ENCODE assay signal across 17 cellular contexts in the genomic region with DNA sequence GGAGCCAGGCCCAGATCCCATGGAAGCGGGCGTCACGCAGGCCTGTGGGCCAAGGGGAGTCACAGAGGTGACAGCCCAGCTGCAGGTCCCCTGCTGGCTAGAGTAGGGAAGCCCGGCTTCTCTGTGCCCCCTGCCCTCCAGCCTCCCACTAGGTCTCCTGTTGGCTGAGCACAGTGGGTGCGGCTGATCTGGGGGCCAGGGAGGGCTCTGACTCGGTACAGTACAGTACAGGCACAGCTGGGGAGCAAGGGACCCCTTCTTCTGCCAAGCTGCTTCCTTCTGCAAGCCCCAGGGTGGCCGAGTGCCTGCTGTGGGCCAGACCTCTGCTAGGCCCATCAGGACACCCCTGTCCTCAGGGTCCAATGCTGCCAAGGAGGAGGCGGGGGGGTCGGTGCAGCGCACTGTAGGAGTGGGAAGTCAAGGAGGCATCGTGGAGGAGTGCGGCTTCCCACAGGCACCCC. TPM values are rescaled to one million over a fixed set of nuclear protein-coding genes. Genes with fewer than 3 reads are reported as not detected.
DNase-seq lines count a peak whose midpoint lies in the region; ATAC-seq and TF ChIP-seq lines count a peak whose summit lies in the region.
"Had no signal": no experiment of that assay in that cellular context is flagged by ENCODE, and none has a peak within 500 bp of the region (broad histone marks: within the 10 kb centered on the region; RNA-seq: fewer than 3 reads in every experiment).

No MANE protein-coding gene starts in this region.

- in situ Hi-C loops in GM13976 (cut with MboI; ENCODE audit: low sequenced_read_pairs, unreplicated experiment), result no loop called here
- in situ Hi-C loops in astrocyte of the cerebellum (cut with HindIII; ENCODE audit: low sequenced_read_pairs), result no loop called here

- peak; percentile 18 for DNase-seq in BE2C
- DNase-seq in GM13976 (ENCODE audit: low spot score), result peak; percentile 35
- no peak for DNase-seq in astrocyte of the cerebellum (ENCODE audit: low read depth)
- peak; percentile 83 for DNase-seq in mesenteric fat pad (ENCODE audit: low spot score)
- no peak for DNase-seq in globus pallidus (ENCODE audit: low spot score)
- DNase-seq in T1000 (lab: John Stamatoyannopoulos, UW), result no peak
- DNase-seq: activated naive CD4-positive, alpha-beta T cell treated with anti-CD3 and anti-CD28 coated beads, Interleukin-2, amount 10 ng/mL, durations not matched to agents 7 days and 5 days; foreskin melanocyte; left cardiac atrium; NCI-H1417 treated with DMSO at 0.1 percent for 48 hours; NCI-H2171 treated with DMSO at 0.1 percent for 48 hours; PC-9 had no signal

- H3K4me3 ChIP-seq in BE2C (ENCODE audit: low read depth, low read length), result no peak overlapping the region
- no peak overlapping the region for H3K4me3 ChIP-seq in astrocyte of the cerebellum (ENCODE audit: low read depth, low read length)
- H3K4me3 ChIP-seq: neural progenitor cell, PC-9, SK-N-MC had no signal

- TF ChIP-seq CTCF in BE2C (IDR thresholded peaks at IDR 0.05; ENCODE audit: low read depth, low read length), result no peak
- no peak for TF ChIP-seq CTCF in GM13976 (IDR thresholded peaks at IDR 0.05; ENCODE audit: borderline replicate concordance, control extremely low read depth, extremely low read depth, insufficient read depth, missing control alignments)
- peak; percentile 4 for TF ChIP-seq CTCF in astrocyte of the cerebellum (IDR thresholded peaks at IDR 0.05; ENCODE audit: low read depth, low read length, missing control alignments)

- no peak for ATAC-seq in HG03108 (IDR thresholded peaks at IDR 0.05; ENCODE audit: unreplicated experiment)
- ATAC-seq in GM21825 (IDR thresholded peaks at IDR 0.05; ENCODE audit: unreplicated experiment), result no peak

- H3K36me3 ChIP-seq in BE2C, result no peaks in the 10 kb centered on the region
- H3K36me3 ChIP-seq: neural progenitor cell had no signal

- H3K9me3 ChIP-seq in BE2C, result no peaks in the 10 kb centered on the region

- H3K27me3 ChIP-seq in BE2C, result no peaks in the 10 kb centered on the region
- H3K27me3 ChIP-seq: neural progenitor cell had no signal

- no peaks in the 10 kb centered on the region for H3K4me1 ChIP-seq in BE2C
- H3K4me1 ChIP-seq: neural progenitor cell had no signal

RNA-seq across cellular contexts. Expression of a gene that starts 10.1 kb away (rescaled TPM):
- 1.6 TPM for polyA plus RNA-seq in BE2C (2012; ENCODE audit: insufficient read depth, insufficient read length, low read depth)
- total RNA-seq in mesenteric fat pad, result 5.9 TPM

RNA-seq across cellular contexts. Expression of a gene that starts 53.5 kb away (rescaled TPM):
- 0.94 TPM for polyA plus RNA-seq in BE2C (2012; ENCODE audit: insufficient read depth, insufficient read length, low read depth)
- 45.4 TPM for total RNA-seq in mesenteric fat pad
- total RNA-seq: Daoy, PC-9 had no signal

Comparison
In these comparisons a context has a peak if more than half of its experiments do, and no peak if none do; other contexts are left out.
1. DNase-seq: peak in BE2C (single experiment), GM13976 (single experiment) and mesenteric fat pad (single experiment); none in astrocyte of the cerebellum (single experiment), globus pallidus (single experiment) and T1000 (single experiment).